ENCODE assay signal across 14 cellular contexts in genomic region chr20:44942264-44942973, GRCh38. TPM values are rescaled to one million over a fixed set of nuclear protein-coding genes. Genes with fewer than 3 reads are reported as not detected.
A peak's percentile ranks its signal among the peaks of the same experiment; 100 is the strongest.
DNase-seq lines count a peak whose midpoint lies in the region; ATAC-seq, FAIRE-seq and TF ChIP-seq lines count a peak whose summit lies in the region.
"Had no signal": no experiment of that assay in that cellular context is flagged by ENCODE, and none has a peak within 500 bp of the region (broad histone marks: within the 10 kb centered on the region; RNA-seq: fewer than 3 reads in every experiment).

No MANE protein-coding gene starts in this region.

- no peaks in the 10 kb centered on the region for H3K27me3 ChIP-seq in Panc1 (ENCODE audit: control insufficient read depth, insufficient read depth, low read length)
- H3K27me3 ChIP-seq in endothelial cell of umbilical vein (ENCODE audit: control insufficient read depth in 2 of 2, insufficient read depth in 2 of 2, low read length in 2 of 2): no peaks in the 10 kb centered on the region
- H3K27me3 ChIP-seq: BLaER1 treated with 17β-estradiol and CSF1 and Interleukin-3, amounts not matched to agents 10 nM and 100 nM had no signal

- H3K4me3 ChIP-seq in Panc1 (ENCODE audit: low read depth in 2 of 2, low read length in 2 of 2) (no peak overlapping the region), endothelial cell of umbilical vein (replicated peaks in 1 of 3; ENCODE audit: insufficient read depth in 1 of 3, low read depth in 1 of 3, low read length in 3 of 3) (no peak overlapping the region)
- H3K4me3 ChIP-seq: BLaER1 treated with 17β-estradiol and CSF1 and Interleukin-3, amounts not matched to agents 10 nM and 100 nM; psoas muscle had no signal

- no peak overlapping the region for H3K9ac ChIP-seq in endothelial cell of umbilical vein (replicated peaks; ENCODE audit: extremely low read depth, insufficient read depth, low read length)
- H3K9ac ChIP-seq: BLaER1 treated with 17β-estradiol and CSF1 and Interleukin-3, amounts not matched to agents 10 nM and 100 nM had no signal

- TSS peak; percentile 63 for BruUV-seq in Panc1 (replicated peaks; lab: Mats Ljungman, UMichigan)
- BruUV-seq in endothelial cell of umbilical vein (replicated peaks; lab: Mats Ljungman, UMichigan): TSS peak; percentile 59

- H3K9me3 Mint-ChIP-seq in stimulated activated naive CD8-positive, alpha-beta T cell treated with anti-CD3 and anti-CD28 coated beads, Interleukin-15, amount 100 ng/mL, for 72 hours: no peaks in the 10 kb centered on the region

- H3K4me2 ChIP-seq in endothelial cell of umbilical vein (ENCODE audit: insufficient read depth, low read length): no peak overlapping the region
- H3K4me2 ChIP-seq: BLaER1 treated with 17β-estradiol and CSF1 and Interleukin-3, amounts not matched to agents 10 nM and 100 nM had no signal

- H4K20me1 ChIP-seq in endothelial cell of umbilical vein (replicated peaks; ENCODE audit: control insufficient read depth, extremely low read depth, insufficient read depth, low read length): no peaks in the 10 kb centered on the region

- no peak for TF ChIP-seq POLR2A in endothelial cell of umbilical vein (IDR thresholded peaks at IDR 0.05; ENCODE audit: low read depth, low read length)

- dilution Hi-C loops in endothelial cell of umbilical vein (cut with MboI; ENCODE audit: extremely low pct_ligation_motif_present, low sequenced_read_pairs): no loop called here

- ATAC-seq in stimulated activated naive CD8-positive, alpha-beta T cell treated with anti-CD3 and anti-CD28 coated beads, Interleukin-15, amount 100 ng/mL, for 72 hours: peak; percentile 9
- ATAC-seq in stimulated activated naive CD8-positive, alpha-beta T cell treated with anti-CD3 and anti-CD28 coated beads, Interleukin-15, Interleukin-2, amounts not matched to agents 100 U/mL and 50 U/mL, for 24 hours: no peak
- ATAC-seq in Panc1 (no peak; the same call in 1 of the 2 replicates), HG03457 (IDR thresholded peaks at IDR 0.05; ENCODE audit: unreplicated experiment) (no peak), HG03442 (IDR thresholded peaks at IDR 0.05; ENCODE audit: unreplicated experiment) (no peak)
- ATAC-seq: psoas muscle had no signal

- H3K4me1 Mint-ChIP-seq in stimulated activated naive CD8-positive, alpha-beta T cell treated with anti-CD3 and anti-CD28 coated beads, Interleukin-15, amount 100 ng/mL, for 72 hours: peaks cover 6% of the 10 kb centered on the region

- in situ Hi-C loops in Panc1 (cut with HindIII; ENCODE audit: low pct_unique_long_range_greater_than_20kb, low sequenced_read_pairs): no loop called here

- H3K9me3 ChIP-seq in Panc1 (ENCODE audit: control insufficient read depth, insufficient read depth, low read depth, low read length) (no peaks in the 10 kb centered on the region), endothelial cell of umbilical vein (replicated peaks; ENCODE audit: control insufficient read depth, insufficient read depth, low read length) (no peaks in the 10 kb centered on the region)
- H3K9me3 ChIP-seq: BLaER1 treated with 17β-estradiol and CSF1 and Interleukin-3, amounts not matched to agents 10 nM and 100 nM; psoas muscle had no signal

- DNase-seq in stimulated activated naive CD8-positive, alpha-beta T cell treated with anti-CD3 and anti-CD28 coated beads, Interleukin-15, amount 100 ng/mL, for 72 hours: no peak
- DNase-seq in stimulated activated naive CD8-positive, alpha-beta T cell treated with anti-CD3 and anti-CD28 coated beads, Interleukin-15, Interleukin-2, amounts not matched to agents 100 U/mL and 50 U/mL, for 24 hours: no peak
- no peak for DNase-seq in Panc1 (ENCODE audit: low read depth, low spot score)
- no peak for DNase-seq in endothelial cell of umbilical vein (ENCODE audit: low read depth, low spot score)
- DNase-seq in GM03348 (ENCODE audit: low spot score): no peak
- DNase-seq in NCI-H2081 (lab: John Stamatoyannopoulos, UW): no peak
- DNase-seq: EL, head of caudate nucleus, NCI-H1092 treated with DMSO at 0.1 percent for 48 hours, psoas muscle had no signal

- intact Hi-C loops in Panc1 (cut with micrococcal nuclease; ENCODE audit: unreplicated experiment) (no loop called here), endothelial cell of umbilical vein (cut with micrococcal nuclease) (no loop called here)

- TF ChIP-seq CTCF in Panc1 (IDR thresholded peaks at IDR 0.05): no peak
- no peak for TF ChIP-seq CTCF in endothelial cell of umbilical vein (IDR thresholded peaks at IDR 0.05; ENCODE audit: extremely low read depth in 1 of 2, insufficient read depth in 1 of 2, low read depth in 1 of 2, low read length in 2 of 2)

- H3K79me2 ChIP-seq in endothelial cell of umbilical vein (ENCODE audit: control insufficient read depth, insufficient read depth, low read length): peaks cover 2% of the 10 kb centered on the region

- POLR2A ChIA-PET in Panc1 (lab: Charles Lee) (interaction anchor here (0.7 kb wide), 1 partner anchor 99 kb away, joined by 3 read pairs; no protein-coding TSS in a partner anchor), endothelial cell of umbilical vein (lab: Charles Lee) (no interaction called here)

- H3K27me3 Mint-ChIP-seq in stimulated activated naive CD8-positive, alpha-beta T cell treated with anti-CD3 and anti-CD28 coated beads, Interleukin-15, amount 100 ng/mL, for 72 hours: no peaks in the 10 kb centered on the region

- H3K27ac ChIP-seq in Panc1 (ENCODE audit: low read length) (no peak overlapping the region), endothelial cell of umbilical vein (ENCODE audit: insufficient read depth, low read depth, low read length) (no peak overlapping the region)
- H3K27ac ChIP-seq: BLaER1 treated with 17β-estradiol and CSF1 and Interleukin-3, amounts not matched to agents 10 nM and 100 nM; epithelial cell of prostate; psoas muscle had no signal

- no peak for FAIRE-seq in endothelial cell of umbilical vein (lab: Jason Lieb, UNC)

- H3K36me3 ChIP-seq in Panc1 (ENCODE audit: control insufficient read depth, insufficient read depth, low read length): peaks cover 27% of the 10 kb centered on the region
- H3K36me3 ChIP-seq in endothelial cell of umbilical vein (ENCODE audit: control insufficient read depth in 2 of 2, extremely low read depth in 1 of 2, insufficient read depth in 2 of 2, low read length in 2 of 2): peaks cover 16 to 29% of the 10 kb centered on the region in 2 experiments

- H3K27ac Mint-ChIP-seq in stimulated activated naive CD8-positive, alpha-beta T cell treated with anti-CD3 and anti-CD28 coated beads, Interleukin-15, amount 100 ng/mL, for 72 hours: peak overlapping the region; percentile 6 to 68

- CTCF ChIA-PET in Panc1 (lab: Charles Lee) (interaction anchor here (0.6 kb wide), 1 partner anchor 69 kb away, joined by 4 read pairs; no protein-coding TSS in a partner anchor), endothelial cell of umbilical vein (lab: Charles Lee) (interaction anchor here (1.2 to 1.5 kb wide), 2 partner anchors 10 to 54 kb away, joined by 4 to 7 read pairs; no protein-coding TSS in a partner anchor)

- H3K4me3 Mint-ChIP-seq in stimulated activated naive CD8-positive, alpha-beta T cell treated with anti-CD3 and anti-CD28 coated beads, Interleukin-15, amount 100 ng/mL, for 72 hours: no peak overlapping the region

- H3K4me1 ChIP-seq in Panc1 (ENCODE audit: control insufficient read depth, insufficient read depth, low read length) (no peaks in the 10 kb centered on the region), endothelial cell of umbilical vein (ENCODE audit: control insufficient read depth, extremely low read depth, insufficient read depth, low read length) (peaks cover 12% of the 10 kb centered on the region)
- H3K4me1 ChIP-seq: BLaER1 treated with 17β-estradiol and CSF1 and Interleukin-3, amounts not matched to agents 10 nM and 100 nM had no signal

- no peak overlapping the region for H2AFZ ChIP-seq in endothelial cell of umbilical vein (ENCODE audit: low read depth, low read length)

- H3K9me1 ChIP-seq in endothelial cell of umbilical vein (replicated peaks; ENCODE audit: control insufficient read depth, extremely low read depth, insufficient read depth, low read length): no peaks in the 10 kb centered on the region

RNA-seq across cellular contexts. Expression of gene TOMM34, which starts 17.8 kb away (rescaled TPM):
- total RNA-seq in Panc1 (2021; ENCODE audit: unreplicated experiment) (30.6 TPM), endothelial cell of umbilical vein (37.0 and 44.2 TPM in 2 replicates)
- polyA plus RNA-seq in Panc1 (2012; ENCODE audit: insufficient read length): 26.7 TPM
- polyA plus RNA-seq in endothelial cell of umbilical vein: 36.3 and 36.9 TPM in 2 replicates
- polyA plus RNA-seq in endothelial cell of umbilical vein (2011; cell fraction: cytosol; rRNA removed): 43.8 and 52.2 TPM in 2 replicates
- polyA plus RNA-seq in endothelial cell of umbilical vein (2011; cell fraction: nucleus; rRNA removed): 21.9 and 24.2 TPM in 2 replicates
- polyA plus RNA-seq in endothelial cell of umbilical vein (2012): 46.7 and 58.0 TPM in 2 replicates
- 20.4 and 20.6 TPM in 2 replicates for polyA minus RNA-seq in endothelial cell of umbilical vein
- 18.9 TPM for polyA minus RNA-seq in endothelial cell of umbilical vein (2011; cell fraction: cytosol; rRNA and poly(A)+ RNA removed)
- 6.0 TPM in 2 replicates for polyA minus RNA-seq in endothelial cell of umbilical vein (2011; cell fraction: nucleus; rRNA and poly(A)+ RNA removed)

RNA-seq across cellular contexts. Expression of gene STK4, which starts 23.9 kb away (rescaled TPM):
- total RNA-seq in Panc1 (2021; ENCODE audit: unreplicated experiment) (50.2 TPM), endothelial cell of umbilical vein (28.2 and 29.6 TPM in 2 replicates)
- polyA plus RNA-seq in Panc1 (2012; ENCODE audit: insufficient read length): 15.0 TPM
- polyA plus RNA-seq in endothelial cell of umbilical vein: 7.0 and 9.1 TPM in 2 replicates
- 8.2 and 8.4 TPM in 2 replicates for polyA plus RNA-seq in endothelial cell of umbilical vein (2011; cell fraction: cytosol; rRNA removed)
- 24.4 and 30.2 TPM in 2 replicates for polyA plus RNA-seq in endothelial cell of umbilical vein (2011; cell fraction: nucleus; rRNA removed)
- polyA plus RNA-seq in endothelial cell of umbilical vein (2012): 9.9 and 12.5 TPM in 2 replicates
- 22.9 and 24.2 TPM in 2 replicates for polyA minus RNA-seq in endothelial cell of umbilical vein
- 20.2 TPM for polyA minus RNA-seq in endothelial cell of umbilical vein (2011; cell fraction: cytosol; rRNA and poly(A)+ RNA removed)
- 36.4 and 43.6 TPM in 2 replicates for polyA minus RNA-seq in endothelial cell of umbilical vein (2011; cell fraction: nucleus; rRNA and poly(A)+ RNA removed)

RNA-seq across cellular contexts. Expression of gene PABPC1L, which starts 32.6 kb away (rescaled TPM):
- 102 TPM for total RNA-seq in Panc1 (2021; ENCODE audit: unreplicated experiment)
- polyA plus RNA-seq in Panc1 (2012; ENCODE audit: insufficient read length): 81.8 TPM
- total RNA-seq in endothelial cell of umbilical vein: 7.5 and 7.8 TPM in 2 replicates
- 12.6 and 14.2 TPM in 2 replicates for polyA plus RNA-seq in endothelial cell of umbilical vein
- 2.1 and 6.1 TPM in 2 replicates for polyA plus RNA-seq in endothelial cell of umbilical vein (2011; cell fraction: cytosol; rRNA removed)
- polyA plus RNA-seq in endothelial cell of umbilical vein (2011; cell fraction: nucleus; rRNA removed): 82.9 and 100 TPM in 2 replicates
- 6.9 and 7.2 TPM in 2 replicates for polyA plus RNA-seq in endothelial cell of umbilical vein (2012)
- polyA minus RNA-seq in endothelial cell of umbilical vein: 7.6 and 9.0 TPM in 2 replicates
- 4.9 TPM for polyA minus RNA-seq in endothelial cell of umbilical vein (2011; cell fraction: cytosol; rRNA and poly(A)+ RNA removed)
- 13.9 and 18.0 TPM in 2 replicates for polyA minus RNA-seq in endothelial cell of umbilical vein (2011; cell fraction: nucleus; rRNA and poly(A)+ RNA removed)

RNA-seq across cellular contexts. Expression of gene YWHAB, which starts 56.9 kb away (rescaled TPM):
- 267 TPM for total RNA-seq in Panc1 (2021; ENCODE audit: unreplicated experiment)
- 181 TPM for polyA plus RNA-seq in Panc1 (2012; ENCODE audit: insufficient read length)
- 255 and 256 TPM in 2 replicates for total RNA-seq in endothelial cell of umbilical vein
- 45.9 and 65.9 TPM in 2 replicates for polyA plus RNA-seq in endothelial cell of umbilical vein
- polyA plus RNA-seq in endothelial cell of umbilical vein (2011; cell fraction: cytosol; rRNA removed): 120 and 124 TPM in 2 replicates
- 58.6 and 74.5 TPM in 2 replicates for polyA plus RNA-seq in endothelial cell of umbilical vein (2011; cell fraction: nucleus; rRNA removed)
- 211 and 261 TPM in 2 replicates for polyA plus RNA-seq in endothelial cell of umbilical vein (2012)
- 52.0 and 56.2 TPM in 2 replicates for polyA minus RNA-seq in endothelial cell of umbilical vein
- polyA minus RNA-seq in endothelial cell of umbilical vein (2011; cell fraction: cytosol; rRNA and poly(A)+ RNA removed): 67.3 TPM
- 33.8 and 51.0 TPM in 2 replicates for polyA minus RNA-seq in endothelial cell of umbilical vein (2011; cell fraction: nucleus; rRNA and poly(A)+ RNA removed)

Comparison
In these comparisons a context has a peak if more than half of its experiments do, and no peak if none do; other contexts are left out.
1. RNA of gene PABPC1L, which starts 32.6 kb away (total RNA-seq): 102 TPM in Panc1 (single experiment); 7.5 to 7.8 TPM in endothelial cell of umbilical vein; every median in the first group is over 10 times any median in the second.